22 cellular contexts compared by ENCODE assay signal in genomic region chr5:107352576-107352975, GRCh38.
DNase-seq lines count a peak whose midpoint lies in the region; ATAC-seq, FAIRE-seq and TF ChIP-seq lines count a peak whose summit lies in the region.
"Had no signal": no experiment of that assay in that cellular context is flagged by ENCODE, and none has a peak within 500 bp of the region (broad histone marks: within the 10 kb centered on the region; RNA-seq: fewer than 3 reads in every experiment).

No MANE protein-coding gene starts in this region.

- peak; percentile 19 to 56; a peak in 3 of 4 replicates for TF ChIP-seq CTCF in GM23338 (conservative IDR thresholded peaks at IDR 0.05; ENCODE audit: low read depth in 2 of 2)
- TF ChIP-seq CTCF in OCI-LY3 (IDR thresholded peaks at IDR 0.05; ENCODE audit: low read depth, low read length): peak; percentile 15; the same call in 1 of the 2 replicates
- peak in 2 of 3 experiments; percentile 31; a peak in 2 of 4 replicates for TF ChIP-seq CTCF in H1 (IDR thresholded peaks at IDR 0.05; ENCODE audit: control extremely low read depth in 1 of 3, insufficient read depth in 1 of 3, low read depth in 1 of 3, low read length in 3 of 3)
- no peak for TF ChIP-seq CTCF in left lung (IDR thresholded peaks at IDR 0.05)

- DNase-seq in GM23338 (ENCODE audit: low spot score) (no peak), H1 (ENCODE audit: low read depth in 1 of 2, low spot score in 2 of 2) (no peak), left lung (no peak)
- DNase-seq in central memory CD4-positive, alpha-beta T cell: no peak
- DNase-seq: ACHN; C1 segment of cervical spinal cord; CD8-positive, alpha-beta T cell; KG1; NCI-H1092; NCI-H1436; NCI-H187 treated with DMSO at 0.1 percent for 48 hours; NCI-H2107; NCI-H2227 treated with DMSO at 0.1 percent for 48 hours; NCI-H510A; NCI-H748 treated with DMSO at 0.1 percent for 48 hours; SIG-M5; T-cell had no signal

- no peaks in the 10 kb centered on the region for H3F3A ChIP-seq in GM23338 (replicated peaks; ENCODE audit: low read depth)

- no peak overlapping the region for H4K5ac ChIP-seq in H1 (ENCODE audit: insufficient read length, low read depth, low read length)

- H3K4me2 ChIP-seq in GM23338: no peak overlapping the region
- H3K4me2 ChIP-seq in OCI-LY3 (ENCODE audit: low read length): no peak overlapping the region
- H3K4me2 ChIP-seq in H1 (ENCODE audit: insufficient read depth in 1 of 2, low read depth in 2 of 2, low read length in 2 of 2): no peak overlapping the region

- no peaks in the 10 kb centered on the region; the same call in 2 of the 3 replicates for H3K4me1 Mint-ChIP-seq in GM23338
- H3K4me1 Mint-ChIP-seq: T-cell had no signal

- no peak overlapping the region for H3K23ac ChIP-seq in H1 (ENCODE audit: insufficient read length)

- H2BK120ac ChIP-seq in H1 (replicated peaks; ENCODE audit: low read depth, low read length): no peak overlapping the region

- CTCF ChIA-PET in H1 (lab: Charles Lee; ENCODE audit: partially characterized antibody): no interaction called here

- H3K18ac ChIP-seq in H1 (ENCODE audit: extremely low read depth, low read length): no peak overlapping the region

- 84% methylated on average over 2 of the region's 2 CpGs; no CpG with 5 or more reads in 1 of the 2 experiments for WGBS in H1 (ENCODE audit: extremely low coverage in 1 of 2, insufficient coverage in 1 of 2, insufficient read length in 1 of 2, insufficient replicate concordance in 2 of 2, low coverage in 1 of 2, low lambda C conversion rate in 2 of 2, missing lambda C conversion rate in 1 of 2), 2 experiments

- H3K9ac ChIP-seq in OCI-LY3 (ENCODE audit: low read length) (no peak overlapping the region), H1 (replicated peaks in 1 of 4; ENCODE audit: extremely low read depth in 1 of 4, low read depth in 3 of 4, low read length in 3 of 4) (no peak overlapping the region)

- H3K79me1 ChIP-seq in H1 (ENCODE audit: low read depth, low read length): no peaks in the 10 kb centered on the region

- peak; percentile 56; the same call in 2 of the 3 replicates for ATAC-seq in GM23338
- ATAC-seq in left lung: no peak
- no peak for ATAC-seq in GM19395 (IDR thresholded peaks at IDR 0.05; ENCODE audit: unreplicated experiment)
- no peak for ATAC-seq in HG02973 (IDR thresholded peaks at IDR 0.05; ENCODE audit: unreplicated experiment)
- ATAC-seq: CD8-positive, alpha-beta T cell; T-cell had no signal

- peak; percentile 54 to 62 for TF ChIP-seq RAD21 in H1 (IDR thresholded peaks at IDR 0.05 in 1 of 2, conservative IDR thresholded peaks at IDR 0.05 in 1 of 2; ENCODE audit: low read depth in 2 of 2, low read length in 2 of 2)

- no peak overlapping the region for H2AK5ac ChIP-seq in H1 (ENCODE audit: low read depth, low read length)

- H4K20me1 ChIP-seq in GM23338 (replicated peaks; ENCODE audit: insufficient read depth) (no peaks in the 10 kb centered on the region), OCI-LY3 (ENCODE audit: insufficient read depth, low read length) (no peaks in the 10 kb centered on the region), H1 (replicated peaks in 1 of 2; ENCODE audit: control insufficient read depth in 1 of 2, insufficient read depth in 2 of 2, low read length in 2 of 2) (no peaks in the 10 kb centered on the region)

- H3K4me1 ChIP-seq in GM23338 (ENCODE audit: insufficient read depth) (no peaks in the 10 kb centered on the region), OCI-LY3 (ENCODE audit: low read length) (no peaks in the 10 kb centered on the region), H1 (replicated peaks in 1 of 4; ENCODE audit: control insufficient read depth in 3 of 4, insufficient read depth in 4 of 4, low read length in 3 of 4) (no peaks in the 10 kb centered on the region), left lung (no peaks in the 10 kb centered on the region)

- H3K36me3 Mint-ChIP-seq in GM23338 (ENCODE audit: low read depth): peaks cover 5% of the 10 kb centered on the region; the same call in 2 of the 3 replicates
- H3K36me3 Mint-ChIP-seq: CD8-positive, alpha-beta T cell; T-cell had no signal

- no peak overlapping the region for H3K27ac ChIP-seq in GM23338 (ENCODE audit: low read depth)
- H3K27ac ChIP-seq in OCI-LY3 (ENCODE audit: low read length): no peak overlapping the region
- H3K27ac ChIP-seq in H1 (ENCODE audit: low read depth, low read length): no peak overlapping the region
- H3K27ac ChIP-seq in left lung: no peak overlapping the region

- peaks cover 7% of the 10 kb centered on the region; the same call in 1 of the 2 replicates for H3K9me2 ChIP-seq in GM23338 (ENCODE audit: insufficient read depth)

- H3K27me3 ChIP-seq in GM23338 (ENCODE audit: insufficient read depth) (no peaks in the 10 kb centered on the region), OCI-LY3 (ENCODE audit: low read depth, low read length) (no peaks in the 10 kb centered on the region), H1 (replicated peaks in 1 of 4; ENCODE audit: control insufficient read depth in 3 of 4, extremely low read depth in 1 of 4, insufficient read depth in 3 of 4, low read length in 3 of 4) (no peaks in the 10 kb centered on the region), left lung (no peaks in the 10 kb centered on the region)

- H3K27me3 Mint-ChIP-seq in GM23338 (ENCODE audit: insufficient read depth, low read depth, poor library complexity): no peaks in the 10 kb centered on the region

- H3K56ac ChIP-seq in H1 (replicated peaks; ENCODE audit: insufficient read length, low read depth, low read length): no peak overlapping the region

- no peak overlapping the region for H4K91ac ChIP-seq in H1 (replicated peaks; ENCODE audit: insufficient read length, low read length)

- no peak for TF ChIP-seq EP300 in H1 (IDR thresholded peaks at IDR 0.05; ENCODE audit: borderline replicate concordance in 1 of 2, low read depth in 2 of 2, low read length in 2 of 2)

- no peak overlapping the region for H3K14ac ChIP-seq in H1 (ENCODE audit: insufficient read length)

- H3K36me3 ChIP-seq in GM23338 (ENCODE audit: insufficient read depth) (no peaks in the 10 kb centered on the region), OCI-LY3 (replicated peaks; ENCODE audit: low read depth, low read length) (no peaks in the 10 kb centered on the region), H1 (ENCODE audit: control insufficient read depth in 2 of 4, insufficient read depth in 4 of 4, low read length in 3 of 4) (no peaks in the 10 kb centered on the region), left lung (no peaks in the 10 kb centered on the region)

- no peak overlapping the region for H3K4me3 Mint-ChIP-seq in GM23338
- H3K4me3 Mint-ChIP-seq: CD8-positive, alpha-beta T cell; T-cell had no signal

- H2AFZ ChIP-seq in GM23338: 0 out of 2 replicates have a peak overlapping the region, but pooled peaks have one; percentile 11
- no peak overlapping the region for H2AFZ ChIP-seq in OCI-LY3 (ENCODE audit: low read depth, low read length)
- H2AFZ ChIP-seq in H1 (ENCODE audit: low read length): no peak overlapping the region

- H2BK20ac ChIP-seq in H1 (ENCODE audit: low read length): 0 out of 2 replicates have a peak overlapping the region, but pooled peaks have one; percentile 40

- no peak overlapping the region for H3K27ac Mint-ChIP-seq in GM23338
- H3K27ac Mint-ChIP-seq: CD8-positive, alpha-beta T cell had no signal

- H2BK5ac ChIP-seq in H1 (ENCODE audit: low read depth, low read length): no peak overlapping the region

- intact Hi-C loops in left lung (cut with DNase I): no loop called here

- no peak overlapping the region for H2BK12ac ChIP-seq in H1 (ENCODE audit: low read depth, low read length)

- H4K8ac ChIP-seq in H1 (ENCODE audit: extremely low read depth, insufficient read depth, low read length): peak overlapping the region; percentile 57; the same call in 1 of the 2 replicates

- H2BK15ac ChIP-seq in H1 (ENCODE audit: low read length): no peak overlapping the region

- POLR2A ChIA-PET in H1 (lab: Charles Lee; ENCODE audit: partially characterized antibody): no interaction called here

- no peaks in the 10 kb centered on the region for H3K9me3 ChIP-seq in OCI-LY3 (ENCODE audit: insufficient read depth, low read length)
- H3K9me3 ChIP-seq in H1 (ENCODE audit: insufficient read depth in 2 of 2, low read depth in 1 of 2, low read length in 1 of 2): peaks cover under 1% of the 10 kb centered on the region in 2 experiments; a peak in 2 of 4 replicates
- H3K9me3 ChIP-seq in left lung: peaks cover 0 to 1% of the 10 kb centered on the region in 2 donors

- TF ChIP-seq POLR2A in H1 (IDR thresholded peaks at IDR 0.05; ENCODE audit: control extremely low read depth in 1 of 2, low read depth in 2 of 2, low read length in 2 of 2): no peak

- H3K79me2 ChIP-seq in GM23338 (replicated peaks; ENCODE audit: insufficient read depth) (no peaks in the 10 kb centered on the region), OCI-LY3 (ENCODE audit: low read length) (no peaks in the 10 kb centered on the region), H1 (ENCODE audit: control insufficient read depth in 1 of 2, insufficient read depth in 2 of 2, low read length in 2 of 2) (no peaks in the 10 kb centered on the region)

- H3K4me3 ChIP-seq in GM23338 (no peak overlapping the region), OCI-LY3 (ENCODE audit: low read length) (no peak overlapping the region), H1 (ENCODE audit: extremely low read depth in 1 of 4, insufficient read depth in 2 of 4, low read depth in 3 of 4, low read length in 4 of 4) (no peak overlapping the region), left lung (no peak overlapping the region)

- no peaks in the 10 kb centered on the region for H3K23me2 ChIP-seq in H1 (ENCODE audit: low read depth, low read length)

- no peak overlapping the region for H3K4ac ChIP-seq in H1 (replicated peaks; ENCODE audit: insufficient read length, low read depth, low read length)

- FAIRE-seq in H1 (lab: Jason Lieb, UNC): no peak
- FAIRE-seq: G401.6, GM18507 had no signal

- H3K9me3 Mint-ChIP-seq in GM23338: peaks cover 7% of the 10 kb centered on the region

TF ChIP-seq in GM23338, 12 proteins besides CTCF, POLR2A, EP300 and RAD21 (continues in another document):
- TF ChIP-seq POLR2AphosphoS5 (IDR thresholded peaks at IDR 0.05; ENCODE audit: low read depth): no peak
- no peak for TF ChIP-seq EZH2phosphoT487 (IDR thresholded peaks at IDR 0.05; ENCODE audit: unreplicated experiment)

TF ChIP-seq in H1, 55 proteins besides CTCF, POLR2A, EP300 and RAD21 (continues in another document):
- TF ChIP-seq TAF1 (IDR thresholded peaks at IDR 0.05; ENCODE audit: low read depth, low read length) (no peak), SRF (IDR thresholded peaks at IDR 0.05; ENCODE audit: low read depth, low read length) (no peak), JUN (IDR thresholded peaks at IDR 0.05; ENCODE audit: low read depth, low read length) (no peak), SIRT6 (IDR thresholded peaks at IDR 0.05; ENCODE audit: low read length) (no peak), SIX5 (IDR thresholded peaks at IDR 0.05; ENCODE audit: low read depth, low read length) (no peak), POLR2AphosphoS5 (IDR thresholded peaks at IDR 0.05; ENCODE audit: low read depth, low read length) (no peak), NANOG (IDR thresholded peaks at IDR 0.05; ENCODE audit: insufficient read depth, low read depth, low read length, poor library complexity, severe bottlenecking) (no peak), TBP (IDR thresholded peaks at IDR 0.05; ENCODE audit: low read depth, low read length) (no peak)

Comparison
In these comparisons a context has a peak if more than half of its experiments do, and no peak if none do; other contexts are left out.
1. CTCF ChIP-seq: peak in GM23338 (2 of 2), OCI-LY3 (single experiment) and H1 (2 of 3); none in left lung (0 of 2).